Comparison of ENCODE assay signal across 8 cellular contexts in the genomic region with DNA sequence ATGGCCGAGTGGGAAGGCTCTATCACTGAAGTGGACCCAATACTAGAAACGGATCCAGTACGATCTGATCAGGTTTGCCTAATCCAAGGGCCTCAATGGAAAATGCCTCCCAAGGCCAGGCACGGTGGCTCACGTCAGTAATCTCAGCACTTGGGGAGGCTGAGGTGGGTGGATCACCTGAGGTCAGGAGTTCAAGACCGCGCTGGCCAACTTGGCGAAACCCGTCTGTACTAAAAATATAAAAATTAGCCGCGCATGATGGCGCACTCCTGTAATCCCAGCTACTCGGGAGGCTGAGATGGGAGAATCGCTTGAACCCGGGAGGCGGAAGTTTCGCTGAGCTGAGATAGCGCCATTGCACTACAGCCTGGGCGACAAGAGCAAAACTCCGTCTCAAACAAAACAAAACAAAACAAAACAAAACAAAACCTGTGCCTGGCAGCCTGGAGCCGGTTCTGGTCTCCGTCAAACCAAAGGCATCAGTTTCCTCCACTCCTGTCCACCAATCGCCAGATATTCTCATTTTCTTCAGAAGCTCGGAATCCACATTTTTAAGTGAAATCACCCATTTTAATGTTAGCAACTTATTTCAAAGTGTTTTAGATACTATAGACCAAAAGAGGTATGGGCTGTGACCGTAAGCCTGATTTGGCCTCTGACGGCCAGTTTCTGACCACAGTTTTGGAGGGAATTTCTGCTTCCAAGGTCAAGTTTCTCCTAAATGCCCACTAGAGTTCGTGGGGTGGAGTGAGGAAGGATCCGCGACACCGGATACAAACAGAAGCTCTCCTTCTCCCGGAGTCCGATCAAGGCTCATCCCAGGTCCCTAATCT. TPM values are rescaled to one million over a fixed set of nuclear protein-coding genes. Genes with fewer than 3 reads are reported as not detected.
DNase-seq lines count a peak whose midpoint lies in the region; ATAC-seq and TF ChIP-seq lines count a peak whose summit lies in the region.

No MANE protein-coding gene starts in this region.

- H3K27me3 Mint-ChIP-seq in CD4-positive, CD25-positive, alpha-beta regulatory T cell, result no peaks in the 10 kb centered on the region
- H3K27me3 Mint-ChIP-seq in neural progenitor cell (ENCODE audit: insufficient read depth, low read depth), result no peaks in the 10 kb centered on the region

- H3K4me3 ChIP-seq in CD4-positive, CD25-positive, alpha-beta regulatory T cell (ENCODE audit: low read depth, low read length), result peak overlapping the region; percentile 83
- H3K4me3 ChIP-seq in effector memory CD4-positive, alpha-beta T cell (ENCODE audit: insufficient read depth, low read depth, low read length, poor library complexity, severe bottlenecking), result peak overlapping the region; percentile 55
- H3K4me3 ChIP-seq in neural progenitor cell, result peak overlapping the region; percentile 56

- peaks cover 3% of the 10 kb centered on the region for H3K36me3 Mint-ChIP-seq in CD4-positive, CD25-positive, alpha-beta regulatory T cell
- no peaks in the 10 kb centered on the region for H3K36me3 Mint-ChIP-seq in neural progenitor cell

- H3K79me2 ChIP-seq in neural progenitor cell (ENCODE audit: low read depth), result peaks cover 11% of the 10 kb centered on the region

- ATAC-seq in CD4-positive, CD25-positive, alpha-beta regulatory T cell (ENCODE audit: low read depth in 2 of 2), result no peak
- ATAC-seq in GM21786 (IDR thresholded peaks at IDR 0.05; ENCODE audit: unreplicated experiment) (no peak), HG02588 (IDR thresholded peaks at IDR 0.05; ENCODE audit: unreplicated experiment) (no peak), HG02981 (IDR thresholded peaks at IDR 0.05; ENCODE audit: unreplicated experiment) (no peak)

- no peaks in the 10 kb centered on the region for H3K9me3 Mint-ChIP-seq in CD4-positive, CD25-positive, alpha-beta regulatory T cell
- no peaks in the 10 kb centered on the region for H3K9me3 Mint-ChIP-seq in neural progenitor cell

- H3K4me1 Mint-ChIP-seq in CD4-positive, CD25-positive, alpha-beta regulatory T cell, result peaks cover 0 to 36% (median 23%) of the 10 kb centered on the region in 4 donors
- peaks cover 44% of the 10 kb centered on the region for H3K4me1 Mint-ChIP-seq in neural progenitor cell

- H3K9ac ChIP-seq in neural progenitor cell, result peak overlapping the region; percentile 41

- peak overlapping the region; percentile 71 for H3K27ac ChIP-seq in CD4-positive, CD25-positive, alpha-beta regulatory T cell (ENCODE audit: insufficient read depth, low read length, poor library complexity, severe bottlenecking)
- peak overlapping the region; percentile 31 for H3K27ac ChIP-seq in effector memory CD4-positive, alpha-beta T cell (ENCODE audit: insufficient read depth, low read length, poor library complexity, severe bottlenecking)
- H3K27ac ChIP-seq in neural progenitor cell, result no peak overlapping the region

- H3K4me3 Mint-ChIP-seq in CD4-positive, CD25-positive, alpha-beta regulatory T cell, result peak overlapping the region; percentile 86 to 98 (median 94)
- peak overlapping the region; percentile 94 for H3K4me3 Mint-ChIP-seq in neural progenitor cell

- peaks cover 40% of the 10 kb centered on the region for H3F3A ChIP-seq in neural progenitor cell (ENCODE audit: low read depth)

- H3K27me3 ChIP-seq in CD4-positive, CD25-positive, alpha-beta regulatory T cell (ENCODE audit: control insufficient read depth, insufficient read depth, low read length), result no peaks in the 10 kb centered on the region
- no peaks in the 10 kb centered on the region for H3K27me3 ChIP-seq in effector memory CD4-positive, alpha-beta T cell (replicated peaks; ENCODE audit: control insufficient read depth, insufficient read depth, low read length, poor library complexity, severe bottlenecking)
- no peaks in the 10 kb centered on the region for H3K27me3 ChIP-seq in neural progenitor cell

- peak overlapping the region; percentile 91 to 95 (median 93) for H3K27ac Mint-ChIP-seq in CD4-positive, CD25-positive, alpha-beta regulatory T cell
- peak overlapping the region; percentile 89 for H3K27ac Mint-ChIP-seq in neural progenitor cell

- H3K4me1 ChIP-seq in CD4-positive, CD25-positive, alpha-beta regulatory T cell (ENCODE audit: control insufficient read depth, insufficient read depth, low read length, poor library complexity, severe bottlenecking), result peaks cover 21% of the 10 kb centered on the region
- H3K4me1 ChIP-seq in effector memory CD4-positive, alpha-beta T cell (ENCODE audit: control insufficient read depth, insufficient read depth, low read length, poor library complexity, severe bottlenecking), result peaks cover 16% of the 10 kb centered on the region
- peaks cover 16% of the 10 kb centered on the region for H3K4me1 ChIP-seq in neural progenitor cell

- H3K4me2 ChIP-seq in neural progenitor cell, result peak overlapping the region; percentile 95

- peak overlapping the region; percentile 78 for H2AFZ ChIP-seq in neural progenitor cell (replicated peaks)

- no peaks in the 10 kb centered on the region for H3K9me3 ChIP-seq in CD4-positive, CD25-positive, alpha-beta regulatory T cell (ENCODE audit: control insufficient read depth in 2 of 2, low read length in 2 of 2)
- no peaks in the 10 kb centered on the region for H3K9me3 ChIP-seq in effector memory CD4-positive, alpha-beta T cell (ENCODE audit: control insufficient read depth, low read length)
- no peaks in the 10 kb centered on the region for H3K9me3 ChIP-seq in neural progenitor cell (ENCODE audit: low read depth)

- H4K20me1 ChIP-seq in neural progenitor cell (ENCODE audit: low read depth), result no peaks in the 10 kb centered on the region

- peak in 1 of 3 donors; percentile 2 for DNase-seq in CD4-positive, CD25-positive, alpha-beta regulatory T cell
- DNase-seq in NCI-H69 (lab: John Stamatoyannopoulos, UW), result peak; percentile 51
- no peak for DNase-seq in effector memory CD4-positive, alpha-beta T cell
- DNase-seq in neural progenitor cell (ENCODE audit: low spot score), result no peak
- DNase-seq in T1000 (lab: John Stamatoyannopoulos, UW), result no peak

- H3K36me3 ChIP-seq in CD4-positive, CD25-positive, alpha-beta regulatory T cell (ENCODE audit: control insufficient read depth, insufficient read depth, low read length), result no peaks in the 10 kb centered on the region
- H3K36me3 ChIP-seq in effector memory CD4-positive, alpha-beta T cell (ENCODE audit: control insufficient read depth, insufficient read depth, low read length), result no peaks in the 10 kb centered on the region
- H3K36me3 ChIP-seq in neural progenitor cell, result no peaks in the 10 kb centered on the region

- TF ChIP-seq CTCF in neural progenitor cell (IDR thresholded peaks at IDR 0.05), result no peak

RNA-seq across cellular contexts. Expression of gene NQO1, which starts 0.7 kb away (rescaled TPM):
- total RNA-seq in CD4-positive, CD25-positive, alpha-beta regulatory T cell, result 3.9 TPM
- polyA plus RNA-seq in CD4-positive, CD25-positive, alpha-beta regulatory T cell, result 10 to 100 TPM in 2 of 4 donors, 1 to 10 TPM in 2; 4.1 to 15.1 (median 8.7) TPM
- 11.4 and 18.1 TPM in 2 replicates for total RNA-seq in neural progenitor cell (ENCODE audit: low replicate concordance)

RNA-seq across cellular contexts. Expression of gene NOB1, which starts 29.0 kb away (rescaled TPM):
- 36.1 TPM for total RNA-seq in CD4-positive, CD25-positive, alpha-beta regulatory T cell
- polyA plus RNA-seq in CD4-positive, CD25-positive, alpha-beta regulatory T cell, result 10 to 100 TPM; 49.2 to 62.6 (median 52.8) TPM
- 30.3 and 47.4 TPM in 2 replicates for total RNA-seq in neural progenitor cell (ENCODE audit: low replicate concordance)

RNA-seq across cellular contexts. Expression of gene WWP2, which starts 36.4 kb away (rescaled TPM):
- total RNA-seq in CD4-positive, CD25-positive, alpha-beta regulatory T cell, result 93.0 TPM
- polyA plus RNA-seq in CD4-positive, CD25-positive, alpha-beta regulatory T cell, result 10 to 100 TPM; 36.3 to 43.4 (median 39.2) TPM
- 24.5 and 26.8 TPM in 2 replicates for total RNA-seq in neural progenitor cell (ENCODE audit: low replicate concordance)
